Comparison of ENCODE assay signal across 17 cellular contexts in the genomic region with DNA sequence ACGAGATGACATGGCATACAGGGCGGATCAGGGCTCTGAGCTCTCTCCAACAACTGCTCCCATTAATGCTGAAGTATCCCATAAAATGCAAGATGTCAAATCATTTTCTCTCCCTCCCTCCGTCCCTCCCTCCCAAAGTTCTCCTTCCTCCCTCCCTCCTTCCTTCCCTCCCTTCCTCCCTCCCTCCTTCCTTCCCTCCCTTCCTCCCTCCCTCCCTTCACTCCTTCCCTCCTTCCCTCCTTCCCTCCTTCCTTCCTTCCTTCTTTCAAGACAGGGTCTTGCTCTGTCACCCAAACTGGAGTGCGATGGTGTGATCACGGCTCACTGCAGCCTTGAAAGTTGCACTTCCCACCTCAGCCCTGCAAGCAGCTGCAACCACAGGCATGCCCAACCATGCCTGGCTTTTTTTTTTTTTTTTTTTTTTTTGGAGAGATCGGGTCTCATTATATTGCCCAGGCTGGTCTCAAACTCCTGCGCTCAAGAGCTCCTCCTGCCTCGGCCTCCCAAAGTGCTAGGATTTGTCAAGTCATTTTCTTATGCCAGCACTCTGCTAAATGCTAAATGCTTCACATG. TPM values are rescaled to one million over a fixed set of nuclear protein-coding genes. Genes with fewer than 3 reads are reported as not detected.
DNase-seq lines count a peak whose midpoint lies in the region; ATAC-seq, FAIRE-seq and TF ChIP-seq lines count a peak whose summit lies in the region.
"Had no signal": no experiment of that assay in that cellular context is flagged by ENCODE, and none has a peak within 500 bp of the region (broad histone marks: within the 10 kb centered on the region; RNA-seq: fewer than 3 reads in every experiment).

No MANE protein-coding gene starts in this region.

- H3K27me3 ChIP-seq in DND-41 (ENCODE audit: insufficient read depth, low read length, poor library complexity) (no peaks in the 10 kb centered on the region), astrocyte (ENCODE audit: insufficient read depth, low read length) (no peaks in the 10 kb centered on the region)
- H3K27me3 ChIP-seq: cardiac muscle cell, Peyer's patch had no signal

- no peaks in the 10 kb centered on the region for H3K27me3 Mint-ChIP-seq in astrocyte (ENCODE audit: low read depth, unreplicated experiment)

- H3K4me1 Mint-ChIP-seq in astrocyte (ENCODE audit: low read depth, unreplicated experiment): peaks cover 40% of the 10 kb centered on the region

- H3K9me3 ChIP-seq in DND-41 (ENCODE audit: insufficient read depth, low read length, severe bottlenecking) (no peaks in the 10 kb centered on the region), astrocyte (ENCODE audit: insufficient read depth, low read depth, low read length) (no peaks in the 10 kb centered on the region)
- H3K9me3 ChIP-seq: Peyer's patch, thoracic aorta had no signal

- no peak for TF ChIP-seq CTCF in DND-41 (IDR thresholded peaks at IDR 0.05; ENCODE audit: borderline replicate concordance, extremely low read depth, low read length, poor library complexity, severe bottlenecking)
- TF ChIP-seq CTCF in astrocyte (IDR thresholded peaks at IDR 0.05; ENCODE audit: insufficient read depth, low read depth, low read length): no peak

- peaks cover 2% of the 10 kb centered on the region for H3K9me3 Mint-ChIP-seq in astrocyte (ENCODE audit: unreplicated experiment)

- no peaks in the 10 kb centered on the region for H3K36me3 ChIP-seq in DND-41 (ENCODE audit: insufficient read depth, low read length)
- H3K36me3 ChIP-seq in astrocyte (ENCODE audit: insufficient read depth, low read length): no peaks in the 10 kb centered on the region
- H3K36me3 ChIP-seq: cardiac muscle cell, Peyer's patch, thoracic aorta had no signal

- H3K79me2 ChIP-seq in DND-41 (ENCODE audit: insufficient read depth, low read length): no peaks in the 10 kb centered on the region
- no peaks in the 10 kb centered on the region for H3K79me2 ChIP-seq in astrocyte (ENCODE audit: insufficient read depth, low read length)

- FAIRE-seq in astrocyte (lab: Jason Lieb, UNC): no peak

- ATAC-seq in DND-41 (ENCODE audit: insufficient read depth, low read depth): peak; percentile 60; the same call in 2 of the 3 replicates
- ATAC-seq in GM19324 (IDR thresholded peaks at IDR 0.05; ENCODE audit: low FRiP score, unreplicated experiment): no peak
- ATAC-seq in GM18517 (IDR thresholded peaks at IDR 0.05; ENCODE audit: unreplicated experiment): no peak

- no peaks in the 10 kb centered on the region for H3K36me3 Mint-ChIP-seq in astrocyte (ENCODE audit: low read depth, unreplicated experiment)

- DNase-seq in DND-41: peak; percentile 49
- DNase-seq in LHCN-M2 (ENCODE audit: low read depth): peak; percentile 78
- peak; percentile 66 for DNase-seq in astrocyte (ENCODE audit: low read depth)
- peak; percentile 73 for DNase-seq in myocyte (ENCODE audit: low read depth)
- DNase-seq in GM19238 (ENCODE audit: insufficient read length, low spot score): no peak
- no peak for DNase-seq in NCI-H146 (lab: John Stamatoyannopoulos, UW)
- DNase-seq: activated CD4-positive, CD25-positive, alpha-beta regulatory T cell treated with anti-CD3 and anti-CD28 coated beads, Interleukin-2, amount 50 U/mL, for 72 hours; activated CD8-positive, alpha-beta memory T cell treated with anti-CD3 and anti-CD28 coated beads, Interleukin-2, amount 50 U/mL, for 4 hours; activated naive CD4-positive, alpha-beta T cell treated with anti-CD3 and anti-CD28 coated beads, Interleukin-2, amount 50 U/mL, for 16 hours; NCI-H1092; NCI-H526 treated with DMSO at 0.1 percent for 48 hours; retina had no signal

- no peak overlapping the region for H2AFZ ChIP-seq in DND-41 (ENCODE audit: low read depth, low read length)
- H2AFZ ChIP-seq in astrocyte (ENCODE audit: low read depth, low read length): no peak overlapping the region

- no peak overlapping the region for H3K9ac ChIP-seq in DND-41 (ENCODE audit: low read depth, low read length)
- H3K9ac ChIP-seq in astrocyte (ENCODE audit: low read length): no peak overlapping the region

- no peaks in the 10 kb centered on the region for H4K20me1 ChIP-seq in DND-41 (ENCODE audit: insufficient read depth, low read length)
- no peaks in the 10 kb centered on the region for H4K20me1 ChIP-seq in astrocyte (ENCODE audit: insufficient read depth, low read length)

- H3K4me3 Mint-ChIP-seq in astrocyte (ENCODE audit: unreplicated experiment): no peak overlapping the region

- H3K4me2 ChIP-seq in DND-41 (ENCODE audit: insufficient read depth, low read length) (no peak overlapping the region), astrocyte (ENCODE audit: low read length) (no peak overlapping the region)

- H3K4me1 ChIP-seq in DND-41 (ENCODE audit: insufficient read depth, low read length): no peaks in the 10 kb centered on the region
- peaks cover 50% of the 10 kb centered on the region for H3K4me1 ChIP-seq in astrocyte (ENCODE audit: insufficient read depth, low read length)

- no peak overlapping the region for H3K4me3 ChIP-seq in DND-41 (ENCODE audit: low read depth in 1 of 2, low read length in 2 of 2)
- H3K4me3 ChIP-seq in astrocyte (ENCODE audit: insufficient read depth, low read depth, low read length): no peak overlapping the region
- H3K4me3 ChIP-seq: cardiac muscle cell, Peyer's patch, thoracic aorta had no signal

- no peak overlapping the region for H3K27ac ChIP-seq in DND-41 (ENCODE audit: low read length)
- H3K27ac ChIP-seq in astrocyte (ENCODE audit: low read depth, low read length): no peak overlapping the region
- H3K27ac ChIP-seq: cardiac muscle cell, thoracic aorta had no signal

- peak overlapping the region; percentile 67 for H3K27ac Mint-ChIP-seq in astrocyte (ENCODE audit: unreplicated experiment)

RNA-seq across cellular contexts. Expression of a gene that starts 38.2 kb away (rescaled TPM):
- total RNA-seq in LHCN-M2 (2014; rRNA removed): 34.4 and 38.9 TPM in 2 replicates
- polyA plus RNA-seq in LHCN-M2 (2012): 129 TPM
- 56.4 and 61.0 TPM in 2 replicates for total RNA-seq in astrocyte
- 38.7 and 44.6 TPM in 2 replicates for total RNA-seq in myocyte
- 97.4 TPM for polyA plus RNA-seq in myocyte (2012)

RNA-seq across cellular contexts. Expression of a gene that starts 55.5 kb away (rescaled TPM):
- total RNA-seq in LHCN-M2 (2014; rRNA removed) (481 and 492 TPM in 2 replicates), astrocyte (2,278 and 2,469 TPM in 2 replicates), myocyte (242 and 315 TPM in 2 replicates)
- 762 TPM for polyA plus RNA-seq in LHCN-M2 (2012)
- 878 TPM for polyA plus RNA-seq in myocyte (2012)

Comparison
In these comparisons a context has a peak if more than half of its experiments do, and no peak if none do; other contexts are left out.
1. DNase-seq: peak in DND-41 (single experiment), LHCN-M2 (single experiment), astrocyte (single experiment) and myocyte (single experiment); none in GM19238 (single experiment) and NCI-H146 (single experiment).